In genomic region chr9:133031130-133031422, GRCh38 we compare ENCODE assay signal across 9 cellular contexts. TPM values are rescaled to one million over a fixed set of nuclear protein-coding genes. Genes with fewer than 3 reads are reported as not detected.
DNase-seq lines count a peak whose midpoint lies in the region; ATAC-seq and TF ChIP-seq lines count a peak whose summit lies in the region.
"Had no signal": no experiment of that assay in that cellular context is flagged by ENCODE, and none has a peak within 500 bp of the region (broad histone marks: within the 10 kb centered on the region; RNA-seq: fewer than 3 reads in every experiment).

No MANE protein-coding gene starts in this region.

- H3K27ac ChIP-seq in MM.1S (ENCODE audit: low read length) (peak overlapping the region; percentile 72; the same call in 1 of the 2 replicates), dorsolateral prefrontal cortex (peak overlapping the region in 58 of 59 donors; percentile 55 to 98 (median 92))

- no peaks in the 10 kb centered on the region for H3K9me2 ChIP-seq in MM.1S (replicated peaks; ENCODE audit: insufficient read depth, low read length)

- H4K20me1 ChIP-seq in MM.1S (ENCODE audit: insufficient read depth, low read length), result no peaks in the 10 kb centered on the region

- H3K27me3 ChIP-seq in MM.1S (replicated peaks; ENCODE audit: insufficient read depth, low read length), result peaks cover 3% of the 10 kb centered on the region; the same call in 1 of the 2 replicates
- no peaks in the 10 kb centered on the region for H3K27me3 ChIP-seq in dorsolateral prefrontal cortex

- no peaks in the 10 kb centered on the region for H3F3A ChIP-seq in MM.1S (ENCODE audit: insufficient read depth, low read length)

- H3K9ac ChIP-seq in MM.1S (ENCODE audit: low read length), result peak overlapping the region; percentile 91

- H3K27ac Mint-ChIP-seq in natural killer cell, result peak overlapping the region; percentile 95 to 98

- no peaks in the 10 kb centered on the region for H3K36me3 ChIP-seq in MM.1S (replicated peaks; ENCODE audit: insufficient read depth, low read length)

- H3K9me3 Mint-ChIP-seq in natural killer cell, result no peaks in the 10 kb centered on the region

- DNase-seq in AG10803 (ENCODE audit: low read depth) (no peak), MM.1S (no peak), dorsolateral prefrontal cortex (no peak), natural killer cell (no peak), SK-N-DZ (ENCODE audit: low spot score) (no peak), NCI-H2196 (lab: John Stamatoyannopoulos, UW; ENCODE audit: unreplicated experiment) (no peak)
- no peak for DNase-seq in stimulated activated CD4-positive, alpha-beta T cell treated with anti-CD3 and anti-CD28 coated beads, Interleukin-4, amount 100 ng/mL, for 1 hour

- intact Hi-C loops in dorsolateral prefrontal cortex (cut with DNase I) (loop anchor here (5.0 to 10.0 kb wide), 3 partner anchors 116 to 306 kb away; partner anchors contain the start of gene SURF6 (in 2 of the 2)), natural killer cell (cut with micrococcal nuclease) (no loop called here)

- H3K4me2 ChIP-seq in MM.1S (ENCODE audit: low read depth, low read length), result peak overlapping the region; percentile 78

- H3K4me3 ChIP-seq in AG10803 (ENCODE audit: low read length) (peak overlapping the region; percentile 96), MM.1S (ENCODE audit: low read length) (peak overlapping the region; percentile 100), dorsolateral prefrontal cortex (peak overlapping the region; percentile 69 to 100 (median 93))

- H3K4me3 Mint-ChIP-seq in natural killer cell, result peak overlapping the region; percentile 98

- H3K4me1 ChIP-seq in MM.1S (ENCODE audit: low read length), result peaks cover 7% of the 10 kb centered on the region

- H3K9me3 ChIP-seq in MM.1S (replicated peaks; ENCODE audit: insufficient read depth, low read length), result no peaks in the 10 kb centered on the region

- peak overlapping the region; percentile 98 for H2AFZ ChIP-seq in MM.1S (ENCODE audit: low read length)

- peaks cover 59% of the 10 kb centered on the region for H3K79me2 ChIP-seq in MM.1S (ENCODE audit: low read length)

- no peaks in the 10 kb centered on the region for H3K27me3 Mint-ChIP-seq in natural killer cell (ENCODE audit: low read depth in 2 of 2)

- ATAC-seq in natural killer cell, result no peak
- no peak for ATAC-seq in GM21381 (IDR thresholded peaks at IDR 0.05; ENCODE audit: unreplicated experiment)

- no peak for TF ChIP-seq CTCF in AG10803 (conservative IDR thresholded peaks at IDR 0.05; ENCODE audit: low read length)
- no peak for TF ChIP-seq CTCF in MM.1S (IDR thresholded peaks at IDR 0.05; ENCODE audit: low read length)
- TF ChIP-seq CTCF in dorsolateral prefrontal cortex (IDR thresholded peaks at IDR 0.05 in 54 of 56, conservative IDR thresholded peaks at IDR 0.05 in 2 of 56; ENCODE audit: low read depth in 1 of 56, partially characterized antibody in 56 of 56), result no peak
- TF ChIP-seq CTCF in natural killer cell (IDR thresholded peaks at IDR 0.05), result no peak

- no peaks in the 10 kb centered on the region for H3K36me3 Mint-ChIP-seq in natural killer cell

- H3K4me1 Mint-ChIP-seq in natural killer cell, result peaks cover 30 to 49% of the 10 kb centered on the region in 2 donors

RNA-seq across cellular contexts. Expression of gene GTF3C5, which starts 0.3 kb away (rescaled TPM):
- 10 to 100 TPM; 37.5 to 98.9 (median 61.0) TPM for total RNA-seq in dorsolateral prefrontal cortex
- total RNA-seq in natural killer cell, result 10 to 100 TPM; 52.6 to 69.2 (median 60.4) TPM
- 104 and 110 TPM in 2 replicates for polyA plus RNA-seq in SK-N-DZ (2014; cell fraction: cytosol; rRNA removed)
- 280 and 394 TPM in 2 replicates for polyA plus RNA-seq in SK-N-DZ (2014; cell fraction: nucleus; rRNA removed)

RNA-seq across cellular contexts. Expression of gene CEL, which starts 30.7 kb away (rescaled TPM):
- total RNA-seq in dorsolateral prefrontal cortex (1 to 10 TPM in 107 of 120 experiments, under 1 TPM in 13; 0.64 to 7.6 (median 2.1) TPM), natural killer cell (under 1 TPM; 0.18 to 0.68 (median 0.42) TPM)
- 0.66 TPM in 2 replicates for polyA plus RNA-seq in SK-N-DZ (2014; cell fraction: cytosol; rRNA removed)
- 6.4 and 8.0 TPM in 2 replicates for polyA plus RNA-seq in SK-N-DZ (2014; cell fraction: nucleus; rRNA removed)

RNA-seq across cellular contexts. Expression of gene GFI1B, which starts 52.6 kb away (rescaled TPM):
- total RNA-seq in dorsolateral prefrontal cortex (1 to 10 TPM in 1 of 120 experiments, under 1 TPM in 32, not detected in 87; 0.14 to 1.6 (median 0.30) TPM), natural killer cell (1 to 10 TPM in 2 of 3 donors, under 1 TPM in 1; 0.41 to 3.3 (median 2.8) TPM)
- 0.03 TPM in 1 of 2 replicates, not detected in the other for polyA plus RNA-seq in SK-N-DZ (2014; cell fraction: cytosol; rRNA removed)
- polyA plus RNA-seq in SK-N-DZ (2014; cell fraction: nucleus; rRNA removed), result not detected in 2 replicates
- total RNA-seq: lung microvascular endothelial cell had no signal
